25 cellular contexts compared by ENCODE assay signal in the genomic region with DNA sequence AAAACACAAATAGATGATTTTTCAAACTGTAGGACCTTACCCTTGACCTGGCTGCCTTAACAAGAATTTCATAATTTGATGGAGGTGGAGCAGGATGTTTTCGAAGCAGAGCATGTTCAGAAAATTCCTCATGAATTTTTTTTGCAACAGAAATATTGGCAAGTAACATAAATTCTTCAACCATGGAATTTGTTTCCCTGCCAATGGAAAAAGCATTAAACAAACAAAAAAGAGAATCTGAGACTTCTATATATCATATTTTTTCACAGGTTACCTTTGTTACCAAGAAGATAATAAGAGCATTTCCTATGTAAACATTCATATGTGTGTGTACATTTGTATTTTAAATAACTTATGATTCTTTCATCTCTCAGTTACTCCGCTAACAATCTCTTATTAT.
"Had no signal": no experiment of that assay in that cellular context is flagged by ENCODE, and none has a peak within 500 bp of the region (broad histone marks: within the 10 kb centered on the region; RNA-seq: fewer than 3 reads in every experiment).

No MANE protein-coding gene starts in this region.

- H3K4me1 ChIP-seq: adrenal gland, foreskin keratinocyte, heart right ventricle, right lobe of liver, tibial nerve had no signal

- DNase-seq: activated CD4-positive, alpha-beta T cell treated with anti-CD3 and anti-CD28 coated beads for 48 hours; activated CD4-positive, alpha-beta T cell treated with anti-CD3 and anti-CD28 coated beads, Interleukin-2, amount 50 U/mL, for 48 hours; activated CD8-positive, alpha-beta memory T cell treated with anti-CD3 and anti-CD28 coated beads for 24 hours; activated effector memory CD4-positive, alpha-beta T cell treated with Interleukin-2 at 50 U/mL for 16 hours; activated naive CD4-positive, alpha-beta T cell treated with Interleukin-2 at 50 U/mL for 16 hours; adrenal gland; aorta; effector CD4-positive, alpha-beta T cell; foreskin keratinocyte; heart right ventricle; left cardiac atrium; mammary epithelial cell; naive B cell; nephron progenitor cell; ovary; right lobe of liver; stimulated activated CD4-positive, alpha-beta T cell treated with anti-CD3 and anti-CD28 coated beads, Interleukin-4, amount 100 ng/mL, for 24 hours; substantia nigra; T-helper 1 cell; T-helper 9 cell had no signal

- H3K4me3 ChIP-seq: adrenal gland, heart right ventricle, ovary, right lobe of liver, skin epidermis, tibial nerve had no signal

- H3K36me3 ChIP-seq: ovary had no signal

- ATAC-seq: foreskin keratinocyte; heart right ventricle; right lobe of liver; stimulated activated effector memory CD8-positive, alpha-beta T cell treated with anti-CD3 and anti-CD28 coated beads, Interleukin-12 subunit alpha, Interleukin-12 subunit beta, amount 100 ng/mL, for 72 hours had no signal

- H3K9me3 ChIP-seq: adrenal gland, heart right ventricle, neutrophil, ovary, right lobe of liver, tibial nerve had no signal

- H3K27ac ChIP-seq: adrenal gland, foreskin keratinocyte, heart right ventricle, neutrophil, ovary, right lobe of liver, skin epidermis, VCaP had no signal

- H3K27me3 ChIP-seq: adrenal gland, foreskin keratinocyte, heart right ventricle, neutrophil, ovary, right lobe of liver, tibial nerve had no signal
